In the genomic region with DNA sequence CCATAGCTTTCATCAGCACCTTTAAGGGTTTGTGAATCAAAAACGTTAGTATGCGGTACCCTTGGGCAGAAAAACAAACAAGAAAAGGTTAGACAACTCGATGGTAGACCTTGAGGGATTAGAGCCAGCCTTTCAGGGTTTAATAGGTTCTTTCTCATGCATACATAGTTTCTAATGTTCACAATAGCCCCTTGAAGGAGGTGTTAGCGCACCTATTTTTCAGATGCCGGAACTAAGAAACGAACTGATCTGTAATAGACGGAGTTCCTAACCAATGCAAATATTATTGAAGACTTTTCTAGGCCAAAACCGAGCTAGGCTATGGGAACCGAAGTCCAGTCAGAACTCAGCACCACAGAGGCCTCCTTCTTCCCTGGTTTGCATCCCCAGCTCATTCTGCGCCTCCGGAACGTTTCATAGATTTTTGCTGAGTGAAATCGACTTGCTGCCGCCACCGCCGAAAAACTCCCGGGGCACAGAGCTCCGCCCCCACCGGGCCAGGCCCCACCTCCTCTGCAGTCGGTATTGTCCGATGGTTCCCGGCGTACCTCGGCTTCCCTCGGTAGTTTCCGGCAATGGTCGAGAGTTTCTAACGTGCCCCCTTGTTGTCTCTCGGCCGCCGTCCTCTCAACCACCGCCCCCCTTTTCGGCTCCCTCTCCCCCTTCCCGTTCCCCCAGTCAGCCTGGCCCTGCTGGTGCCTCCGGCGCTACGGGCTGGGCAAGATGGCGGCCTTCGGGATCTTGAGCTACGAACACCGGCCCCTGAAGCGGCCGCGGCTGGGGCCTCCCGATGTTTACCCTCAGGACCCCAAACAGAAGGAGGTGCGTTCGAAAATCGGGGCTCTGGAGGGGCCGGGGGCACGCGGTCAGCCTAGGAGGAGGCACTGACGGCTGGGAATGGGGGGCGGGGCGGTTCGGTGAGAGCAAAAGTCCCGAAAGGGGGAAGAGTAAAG, we compare ENCODE assay signal across 8 cellular contexts. TPM values are rescaled to one million over a fixed set of nuclear protein-coding genes. Genes with fewer than 3 reads are reported as not detected.
DNase-seq lines count a peak whose midpoint lies in the region; ATAC-seq and TF ChIP-seq lines count a peak whose summit lies in the region.

Gene MED12, plus strand, starts transcription at position 565 of the 953 bp plus-strand sequence. Its CDS starts 159 bp downstream, at position 724.

- peak within 1 kb of the TSS; percentile 68 for H3K4me3 ChIP-seq in AG04450 (ENCODE audit: low read depth, low read length)

- peak within 1 kb of the TSS; percentile 39 for H3K27ac ChIP-seq in AG04450 (ENCODE audit: low read depth, low read length)

- no peaks in the 10 kb centered on the region for H3K9me3 ChIP-seq in AG04450 (ENCODE audit: control insufficient read depth, insufficient read depth, low read length)

- POLR2A ChIA-PET in AG04450 (lab: Yijun Ruan, JAX), result interaction anchor here (1.0 kb wide), 1 partner anchor 64 kb away, joined by 4 read pairs; no protein-coding TSS in a partner anchor

- no peak for TF ChIP-seq CTCF in AG04450 (IDR thresholded peaks at IDR 0.05; ENCODE audit: low read depth, low read length)

- H3K4me3 Mint-ChIP-seq in central memory CD8-positive, alpha-beta T cell, result peak within 1 kb of the TSS; percentile 84

- no peaks in the 10 kb centered on the region for H3K27me3 Mint-ChIP-seq in central memory CD8-positive, alpha-beta T cell

- CTCF ChIA-PET in AG04450 (lab: Charles Lee), result interaction anchor here (0.6 to 1.8 kb wide), 6 partner anchors 11 to 102 kb away, joined by 3 to 7 read pairs (median 4); no protein-coding TSS in a partner anchor

- H3K9me3 Mint-ChIP-seq in central memory CD8-positive, alpha-beta T cell, result no peaks in the 10 kb centered on the region

- peak within 1 kb of the TSS; percentile 91 for H3K27ac Mint-ChIP-seq in central memory CD8-positive, alpha-beta T cell (ENCODE audit: low read depth)

- peak; percentile 94 for ATAC-seq in GM18867 (IDR thresholded peaks at IDR 0.05; ENCODE audit: unreplicated experiment)
- peak; percentile 87 for ATAC-seq in HG03135 (IDR thresholded peaks at IDR 0.05; ENCODE audit: unreplicated experiment)
- peak; percentile 90 to 92 for ATAC-seq in activated CD4-positive, CD25-positive, alpha-beta regulatory T cell treated with anti-CD3 and anti-CD28 coated beads, Interleukin-2, amount 50 U/mL, for 24 hours
- ATAC-seq in central memory CD8-positive, alpha-beta T cell (replicated peaks; ENCODE audit: extremely low read depth, poor library complexity, severe bottlenecking), result peak; percentile 90

- no peaks in the 10 kb centered on the region for H3K27me3 ChIP-seq in AG04450 (ENCODE audit: control insufficient read depth, insufficient read depth, low read length)

- peak; percentile 51 for DNase-seq in AG04450 (ENCODE audit: low read depth, low spot score)
- peak; percentile 58 for DNase-seq in NCI-H345 treated with DMSO at 0.1 percent for 48 hours (lab: John Stamatoyannopoulos, UW; ENCODE audit: unreplicated experiment)
- peak; percentile 60 to 70 for DNase-seq in central memory CD8-positive, alpha-beta T cell (ENCODE audit: low spot score in 2 of 2)
- DNase-seq in islet precursor cell, result peak; percentile 87
- DNase-seq in stimulated activated CD4-positive, alpha-beta T cell treated with anti-CD3 and anti-CD28 coated beads, Interleukin-12 subunit alpha, Interleukin-12 subunit beta, amount 100 ng/mL, for 4 hours, result peak; percentile 76

- H3K36me3 Mint-ChIP-seq in central memory CD8-positive, alpha-beta T cell (ENCODE audit: insufficient read depth), result peaks cover 20% of the 10 kb centered on the region

- H3K4me1 Mint-ChIP-seq in central memory CD8-positive, alpha-beta T cell, result peaks cover 27% of the 10 kb centered on the region

RNA-seq across cellular contexts. Expression of gene MED12, which starts in this region (rescaled TPM):
- 12.7 and 19.7 TPM in 2 replicates for polyA plus RNA-seq in AG04450 (2011; rRNA removed)
- polyA minus RNA-seq in AG04450 (2011; rRNA and poly(A)+ RNA removed), result 66.5 and 84.8 TPM in 2 replicates

Comparison
In these comparisons a context has a peak if more than half of its experiments do, and no peak if none do; other contexts are left out.
1. Peak in every context shown above with its lines: DNase-seq, ATAC-seq, H3K4me3 ChIP-seq and H3K27ac ChIP-seq.